25 cellular contexts compared by ENCODE assay signal in genomic region chr5:178739452-178740180, GRCh38.
"Had no signal": no experiment of that assay in that cellular context is flagged by ENCODE, and none has a peak within 500 bp of the region (broad histone marks: within the 10 kb centered on the region; RNA-seq: fewer than 3 reads in every experiment).

No MANE protein-coding gene starts in this region.

- H3K9me3 ChIP-seq: lower lobe of right lung, ovary, psoas muscle, testis, tibial artery, upper lobe of left lung, uterus had no signal

- H3K36me3 ChIP-seq: esophagus muscularis mucosa, lower lobe of right lung, ovary, sigmoid colon, stomach, tibial artery, upper lobe of left lung, uterus had no signal

- H3K27me3 ChIP-seq: ovary, sigmoid colon, stomach, testis, tibial artery, upper lobe of left lung, uterus had no signal

- H3K4me1 ChIP-seq: esophagus muscularis mucosa, lower lobe of right lung, psoas muscle, sigmoid colon, stomach, testis, tibial artery, upper lobe of left lung, uterus had no signal

- ATAC-seq: left ventricle myocardium superior; lower lobe of right lung; natural killer cell; psoas muscle; right cardiac atrium; stimulated activated effector memory CD8-positive, alpha-beta T cell treated with anti-CD3 and anti-CD28 coated beads, Interleukin-12 subunit alpha, Interleukin-12 subunit beta, amount 100 ng/mL, for 72 hours had no signal

- DNase-seq: dermis blood vessel endothelial cell; effector memory CD4-positive, alpha-beta T cell; kidney; left cardiac atrium; left ventricle myocardium superior; lower lobe of right lung; natural killer cell; occipital lobe; ovary; posterior cingulate gyrus; psoas muscle; right cardiac atrium; sigmoid colon; stimulated activated CD4-positive, alpha-beta T cell treated with anti-CD3 and anti-CD28 coated beads, Interleukin-2, amount 100 ng/mL, for 24 hours; stimulated activated CD4-positive, alpha-beta T cell treated with anti-CD3 and anti-CD28 coated beads, Interleukin-4, amount 100 ng/mL, for 24 hours; stimulated activated naive CD4-positive, alpha-beta T cell treated with Interleukin-2 at 50 U/mL for 16 hours; stomach; substantia nigra; testis; tibial artery; upper lobe of left lung; uterus had no signal

- H3K4me3 ChIP-seq: coronary artery, esophagus muscularis mucosa, lower lobe of right lung, ovary, psoas muscle, sigmoid colon, stomach, testis, tibial artery, upper lobe of left lung, uterus had no signal

- H3K27ac ChIP-seq: coronary artery, esophagus muscularis mucosa, lower lobe of right lung, ovary, psoas muscle, sigmoid colon, stomach, testis, tibial artery, upper lobe of left lung, uterus had no signal
